ENCODE assay signal across 8 cellular contexts in genomic region chr12:89663577-89664357, GRCh38. TPM values are rescaled to one million over a fixed set of nuclear protein-coding genes. Genes with fewer than 3 reads are reported as not detected.
DNase-seq lines count a peak whose midpoint lies in the region; ATAC-seq, FAIRE-seq and TF ChIP-seq lines count a peak whose summit lies in the region.

No MANE protein-coding gene starts in this region.

- H3K27me3 ChIP-seq in endocrine pancreas (ENCODE audit: control insufficient read depth, insufficient read depth, low read length) (no peaks in the 10 kb centered on the region), colonic mucosa (no peaks in the 10 kb centered on the region)

- peaks cover 44% of the 10 kb centered on the region for H3K4me1 ChIP-seq in endocrine pancreas (ENCODE audit: control insufficient read depth, insufficient read depth, low read length)
- no peaks in the 10 kb centered on the region for H3K4me1 ChIP-seq in colonic mucosa

- H3K9me3 ChIP-seq in endocrine pancreas (ENCODE audit: control insufficient read depth, low read length) (no peaks in the 10 kb centered on the region), colonic mucosa (no peaks in the 10 kb centered on the region)

- no peak overlapping the region for H3K9ac ChIP-seq in endocrine pancreas (ENCODE audit: control insufficient read depth, insufficient read depth, low read length)
- no peak overlapping the region for H3K9ac ChIP-seq in colonic mucosa (ENCODE audit: low read depth in 2 of 2, low read length in 2 of 2)

- H3K4me3 ChIP-seq in endocrine pancreas (ENCODE audit: control insufficient read depth, insufficient read depth, low read length) (peak overlapping the region; percentile 33), colonic mucosa (no peak overlapping the region)

- no peak overlapping the region for H3K27ac ChIP-seq in colonic mucosa

- TF ChIP-seq CTCF in colonic mucosa (IDR thresholded peaks at IDR 0.05), result no peak

- H3K36me3 ChIP-seq in endocrine pancreas (ENCODE audit: control insufficient read depth, insufficient read depth, low read length), result no peaks in the 10 kb centered on the region
- no peaks in the 10 kb centered on the region for H3K36me3 ChIP-seq in colonic mucosa

- in situ Hi-C loops in ACHN (cut with HindIII; ENCODE audit: low pct_ligation_motif_present, low pct_unique_long_range_greater_than_20kb, low sequenced_read_pairs), result no loop called here

- peak; percentile 30 for FAIRE-seq in RCC 7860 (lab: Jason Lieb, UNC)

- peak; percentile 10 for DNase-seq in ACHN
- no peak for DNase-seq in RCC 7860 (ENCODE audit: low spot score)
- no peak for DNase-seq in DMS153 treated with DMSO at 0.1 percent for 48 hours (lab: John Stamatoyannopoulos, UW; ENCODE audit: unreplicated experiment)
- no peak for DNase-seq in colonic mucosa
- DNase-seq in nucleus accumbens (lab: John Stamatoyannopoulos, UW), result no peak

- intact Hi-C loops in colonic mucosa (cut with DNase I), result no loop called here

- peak; percentile 78 for ATAC-seq in GM18867 (IDR thresholded peaks at IDR 0.05; ENCODE audit: unreplicated experiment)
- peak; percentile 77 for ATAC-seq in HG03025 (IDR thresholded peaks at IDR 0.05; ENCODE audit: low FRiP score, unreplicated experiment)

RNA-seq across cellular contexts. Expression of gene ATP2B1, which starts 44.9 kb away (rescaled TPM):
- total RNA-seq in colonic mucosa, result 10 to 100 TPM; 46.9 to 59.8 TPM
